30 cellular contexts compared by ENCODE assay signal in genomic region chr2:142805244-142805643, GRCh38.
"Had no signal": no experiment of that assay in that cellular context is flagged by ENCODE, and none has a peak within 500 bp of the region (broad histone marks: within the 10 kb centered on the region; RNA-seq: fewer than 3 reads in every experiment).

No MANE protein-coding gene starts in this region.

- H3K27me3 ChIP-seq: brain microvascular endothelial cell had no signal

- H3K27ac ChIP-seq: brain microvascular endothelial cell, RWPE1, VCaP had no signal

- H3K27ac Mint-ChIP-seq: activated B cell treated with CpG ODN at 0.5 μM for 24 hours; activated CD4-positive, alpha-beta memory T cell treated with anti-CD3 and anti-CD28 coated beads for 36 hours; activated naive CD8-positive, alpha-beta T cell treated with anti-CD3 and anti-CD28 coated beads for 36 hours; T-cell had no signal

- H3K4me3 Mint-ChIP-seq: activated B cell treated with CpG ODN at 0.5 μM for 24 hours; activated CD4-positive, alpha-beta memory T cell treated with anti-CD3 and anti-CD28 coated beads for 36 hours; activated naive CD8-positive, alpha-beta T cell treated with anti-CD3 and anti-CD28 coated beads for 36 hours; T-cell had no signal

- DNase-seq: activated B cell treated with CpG ODN at 0.5 μM for 24 hours; activated CD4-positive, alpha-beta memory T cell treated with anti-CD3 and anti-CD28 coated beads for 36 hours; activated CD4-positive, alpha-beta T cell treated with anti-CD3 and anti-CD28 coated beads for 4 hours; activated CD4-positive, alpha-beta T cell treated with anti-CD3 and anti-CD28 coated beads, Interleukin-2, amount 50 U/mL, for 1 hour; activated CD4-positive, CD25-positive, alpha-beta regulatory T cell treated with anti-CD3 and anti-CD28 coated beads, Interleukin-2, amount 50 U/mL, for 72 hours; activated CD8-positive, alpha-beta memory T cell treated with anti-CD3 and anti-CD28 coated beads, Interleukin-2, amount 50 U/mL, for 4 hours; activated effector memory CD4-positive, alpha-beta T cell treated with Interleukin-2 at 50 U/mL for 16 hours; activated naive CD4-positive, alpha-beta T cell treated with anti-CD3 and anti-CD28 coated beads, Interleukin-2, amount 50 U/mL, for 16 hours; activated naive CD8-positive, alpha-beta T cell treated with anti-CD3 and anti-CD28 coated beads for 36 hours; activated T-cell treated with anti-CD3 and anti-CD28 coated beads for 4 hours; activated T-cell treated with anti-CD3 and anti-CD28 coated beads, Interleukin-2, amount 50 U/mL, for 48 hours; amniotic stem cell; aorta; brain microvascular endothelial cell; central memory CD4-positive, alpha-beta T cell; NCI-H1092 treated with DMSO at 0.1 percent for 48 hours; NCI-H146; NCI-H187; NCI-H2029 treated with DMSO at 0.1 percent for 48 hours; NCI-H226; NCI-H446 treated with DMSO at 0.1 percent for 48 hours; NCI-H524 treated with DMSO at 0.1 percent for 48 hours; SIG-M5; T-cell; T-helper 2 cell; T-helper 9 cell had no signal

- H3K9me3 Mint-ChIP-seq: activated B cell treated with CpG ODN at 0.5 μM for 24 hours; activated naive CD8-positive, alpha-beta T cell treated with anti-CD3 and anti-CD28 coated beads for 36 hours had no signal

- H3K27me3 Mint-ChIP-seq: activated B cell treated with CpG ODN at 0.5 μM for 24 hours; activated CD4-positive, alpha-beta memory T cell treated with anti-CD3 and anti-CD28 coated beads for 36 hours; activated naive CD8-positive, alpha-beta T cell treated with anti-CD3 and anti-CD28 coated beads for 36 hours; T-cell had no signal

- H3K4me1 Mint-ChIP-seq: activated B cell treated with CpG ODN at 0.5 μM for 24 hours; activated naive CD8-positive, alpha-beta T cell treated with anti-CD3 and anti-CD28 coated beads for 36 hours; T-cell had no signal

- ATAC-seq: Right ventricle myocardium inferior, SK-N-SH treated with all-trans-retinoic acid at 6 μM for 48 hours, T-cell had no signal

- H3K36me3 Mint-ChIP-seq: activated CD4-positive, alpha-beta memory T cell treated with anti-CD3 and anti-CD28 coated beads for 36 hours; activated naive CD8-positive, alpha-beta T cell treated with anti-CD3 and anti-CD28 coated beads for 36 hours; T-cell had no signal

- H3K36me3 ChIP-seq: brain microvascular endothelial cell had no signal
